Comparison of ENCODE assay signal across 1 cellular context in the genomic region with DNA sequence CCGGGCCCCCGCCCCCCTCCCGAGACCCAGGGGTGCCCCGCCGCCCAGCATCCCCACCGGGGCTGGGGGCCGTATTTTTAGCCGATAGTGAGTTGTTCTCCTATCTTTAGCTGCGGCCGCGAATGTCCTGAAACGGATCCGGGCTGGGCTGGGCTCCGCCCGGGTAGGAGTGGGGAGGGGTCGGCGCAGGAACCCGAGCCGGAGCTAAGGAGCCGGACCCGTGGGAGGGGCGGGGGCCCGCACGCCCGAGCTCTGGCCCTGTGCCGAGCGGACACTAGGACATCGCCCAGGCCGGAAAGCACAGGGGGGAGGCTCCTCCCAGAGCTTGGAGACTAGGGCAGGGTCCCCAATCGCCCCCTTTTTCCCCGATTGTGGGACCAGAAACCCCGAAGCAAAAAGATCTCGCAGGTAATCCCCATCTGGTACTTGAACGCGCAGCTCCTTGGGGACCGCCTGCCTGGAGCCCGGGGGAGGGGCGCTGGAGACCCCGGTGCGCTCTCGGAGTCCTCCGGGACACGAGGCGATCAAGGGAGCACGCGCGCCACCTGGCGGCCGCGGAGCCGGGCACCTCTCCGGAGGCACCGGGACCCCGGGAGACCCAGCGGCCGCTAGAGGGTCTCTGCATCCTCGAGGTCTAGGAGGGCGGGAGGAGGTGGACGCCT.
TF ChIP-seq lines count a peak whose summit lies in the region.

No MANE protein-coding gene starts in this region.

TF ChIP-seq in WTC11, 78 proteins besides CTCF, POLR2A, EP300 and RAD21 (continued from another document and continues in another):
- no peak; the same call in 1 of the 2 replicates for TF ChIP-seq JUN (CRISPR knock-in tag; IDR thresholded peaks at IDR 0.05)
- TF ChIP-seq, protein P1, sequence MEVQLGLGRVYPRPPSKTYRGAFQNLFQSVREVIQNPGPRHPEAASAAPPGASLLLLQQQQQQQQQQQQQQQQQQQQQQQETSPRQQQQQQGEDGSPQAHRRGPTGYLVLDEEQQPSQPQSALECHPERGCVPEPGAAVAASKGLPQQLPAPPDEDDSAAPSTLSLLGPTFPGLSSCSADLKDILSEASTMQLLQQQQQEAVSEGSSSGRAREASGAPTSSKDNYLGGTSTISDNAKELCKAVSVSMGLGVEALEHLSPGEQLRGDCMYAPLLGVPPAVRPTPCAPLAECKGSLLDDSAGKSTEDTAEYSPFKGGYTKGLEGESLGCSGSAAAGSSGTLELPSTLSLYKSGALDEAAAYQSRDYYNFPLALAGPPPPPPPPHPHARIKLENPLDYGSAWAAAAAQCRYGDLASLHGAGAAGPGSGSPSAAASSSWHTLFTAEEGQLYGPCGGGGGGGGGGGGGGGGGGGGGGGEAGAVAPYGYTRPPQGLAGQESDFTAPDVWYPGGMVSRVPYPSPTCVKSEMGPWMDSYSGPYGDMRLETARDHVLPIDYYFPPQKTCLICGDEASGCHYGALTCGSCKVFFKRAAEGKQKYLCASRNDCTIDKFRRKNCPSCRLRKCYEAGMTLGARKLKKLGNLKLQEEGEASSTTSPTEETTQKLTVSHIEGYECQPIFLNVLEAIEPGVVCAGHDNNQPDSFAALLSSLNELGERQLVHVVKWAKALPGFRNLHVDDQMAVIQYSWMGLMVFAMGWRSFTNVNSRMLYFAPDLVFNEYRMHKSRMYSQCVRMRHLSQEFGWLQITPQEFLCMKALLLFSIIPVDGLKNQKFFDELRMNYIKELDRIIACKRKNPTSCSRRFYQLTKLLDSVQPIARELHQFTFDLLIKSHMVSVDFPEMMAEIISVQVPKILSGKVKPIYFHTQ (CRISPR knock-in tag; IDR thresholded peaks at IDR 0.05), result no peak
- no peak for TF ChIP-seq ATF3 (CRISPR knock-in tag; conservative IDR thresholded peaks at IDR 0.05)
- no peak for TF ChIP-seq ZNF232 (CRISPR knock-in tag; IDR thresholded peaks at IDR 0.05)
- TF ChIP-seq TP53 (CRISPR knock-in tag; IDR thresholded peaks at IDR 0.05), result 0 out of 2 replicates have a peak, but pooled peaks have one; percentile 52
- TF ChIP-seq ELF4 (CRISPR knock-in tag; IDR thresholded peaks at IDR 0.05; ENCODE audit: low read depth), result no peak
- TF ChIP-seq SOX15 (CRISPR knock-in tag; IDR thresholded peaks at IDR 0.05), result no peak
- 0 out of 2 replicates have a peak, but pooled peaks have one; percentile 36 for TF ChIP-seq ARID4B (CRISPR knock-in tag; IDR thresholded peaks at IDR 0.05; ENCODE audit: borderline replicate concordance)
- no peak for TF ChIP-seq ZNF416 (CRISPR knock-in tag; IDR thresholded peaks at IDR 0.05)
- no peak for TF ChIP-seq TCF7 (CRISPR knock-in tag; IDR thresholded peaks at IDR 0.05; ENCODE audit: low read depth)
- TF ChIP-seq FOXK1 (CRISPR knock-in tag; IDR thresholded peaks at IDR 0.05), result peak; percentile 52; the same call in 1 of the 2 replicates
- 0 out of 2 replicates have a peak, but pooled peaks have one; percentile 30 for TF ChIP-seq ETV6 (CRISPR knock-in tag; IDR thresholded peaks at IDR 0.05)
- TF ChIP-seq CBFB (CRISPR knock-in tag; IDR thresholded peaks at IDR 0.05; ENCODE audit: low read depth), result 0 out of 2 replicates have a peak, but pooled peaks have one; percentile 38
- no peak for TF ChIP-seq ZNF671 (CRISPR knock-in tag; IDR thresholded peaks at IDR 0.05)
- TF ChIP-seq, protein P2, sequence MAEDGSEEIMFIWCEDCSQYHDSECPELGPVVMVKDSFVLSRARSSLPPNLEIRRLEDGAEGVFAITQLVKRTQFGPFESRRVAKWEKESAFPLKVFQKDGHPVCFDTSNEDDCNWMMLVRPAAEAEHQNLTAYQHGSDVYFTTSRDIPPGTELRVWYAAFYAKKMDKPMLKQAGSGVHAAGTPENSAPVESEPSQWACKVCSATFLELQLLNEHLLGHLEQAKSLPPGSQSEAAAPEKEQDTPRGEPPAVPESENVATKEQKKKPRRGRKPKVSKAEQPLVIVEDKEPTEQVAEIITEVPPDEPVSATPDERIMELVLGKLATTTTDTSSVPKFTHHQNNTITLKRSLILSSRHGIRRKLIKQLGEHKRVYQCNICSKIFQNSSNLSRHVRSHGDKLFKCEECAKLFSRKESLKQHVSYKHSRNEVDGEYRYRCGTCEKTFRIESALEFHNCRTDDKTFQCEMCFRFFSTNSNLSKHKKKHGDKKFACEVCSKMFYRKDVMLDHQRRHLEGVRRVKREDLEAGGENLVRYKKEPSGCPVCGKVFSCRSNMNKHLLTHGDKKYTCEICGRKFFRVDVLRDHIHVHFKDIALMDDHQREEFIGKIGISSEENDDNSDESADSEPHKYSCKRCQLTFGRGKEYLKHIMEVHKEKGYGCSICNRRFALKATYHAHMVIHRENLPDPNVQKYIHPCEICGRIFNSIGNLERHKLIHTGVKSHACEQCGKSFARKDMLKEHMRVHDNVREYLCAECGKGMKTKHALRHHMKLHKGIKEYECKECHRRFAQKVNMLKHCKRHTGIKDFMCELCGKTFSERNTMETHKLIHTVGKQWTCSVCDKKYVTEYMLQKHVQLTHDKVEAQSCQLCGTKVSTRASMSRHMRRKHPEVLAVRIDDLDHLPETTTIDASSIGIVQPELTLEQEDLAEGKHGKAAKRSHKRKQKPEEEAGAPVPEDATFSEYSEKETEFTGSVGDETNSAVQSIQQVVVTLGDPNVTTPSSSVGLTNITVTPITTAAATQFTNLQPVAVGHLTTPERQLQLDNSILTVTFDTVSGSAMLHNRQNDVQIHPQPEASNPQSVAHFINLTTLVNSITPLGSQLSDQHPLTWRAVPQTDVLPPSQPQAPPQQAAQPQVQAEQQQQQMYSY (CRISPR knock-in tag; IDR thresholded peaks at IDR 0.05), result peak; percentile 46; the same call in 1 of the 2 replicates
- TF ChIP-seq ZSCAN18 (CRISPR knock-in tag; IDR thresholded peaks at IDR 0.05), result no peak
- no peak for TF ChIP-seq ATF1 (CRISPR knock-in tag; IDR thresholded peaks at IDR 0.05)
- TF ChIP-seq GABPB1 (CRISPR knock-in tag; IDR thresholded peaks at IDR 0.05), result peak; percentile 38; the same call in 1 of the 2 replicates
- TF ChIP-seq USF2 (CRISPR knock-in tag; IDR thresholded peaks at IDR 0.05), result no peak
- TF ChIP-seq TEAD4 (CRISPR knock-in tag; IDR thresholded peaks at IDR 0.05), result no peak
- 0 out of 2 replicates have a peak, but pooled peaks have one; percentile 60 for TF ChIP-seq NR3C1 (CRISPR knock-in tag; conservative IDR thresholded peaks at IDR 0.05; ENCODE audit: low read depth)
- TF ChIP-seq, protein P3, sequence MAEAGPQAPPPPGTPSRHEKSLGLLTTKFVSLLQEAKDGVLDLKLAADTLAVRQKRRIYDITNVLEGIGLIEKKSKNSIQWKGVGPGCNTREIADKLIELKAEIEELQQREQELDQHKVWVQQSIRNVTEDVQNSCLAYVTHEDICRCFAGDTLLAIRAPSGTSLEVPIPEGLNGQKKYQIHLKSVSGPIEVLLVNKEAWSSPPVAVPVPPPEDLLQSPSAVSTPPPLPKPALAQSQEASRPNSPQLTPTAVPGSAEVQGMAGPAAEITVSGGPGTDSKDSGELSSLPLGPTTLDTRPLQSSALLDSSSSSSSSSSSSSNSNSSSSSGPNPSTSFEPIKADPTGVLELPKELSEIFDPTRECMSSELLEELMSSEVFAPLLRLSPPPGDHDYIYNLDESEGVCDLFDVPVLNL (CRISPR knock-in tag; IDR thresholded peaks at IDR 0.05; ENCODE audit: borderline replicate concordance, low read depth), result no peak
- no peak for TF ChIP-seq NFYB (CRISPR knock-in tag; conservative IDR thresholded peaks at IDR 0.05; ENCODE audit: low read depth)
- no peak for TF ChIP-seq ZNF396 (CRISPR knock-in tag; IDR thresholded peaks at IDR 0.05; ENCODE audit: borderline replicate concordance)
- TF ChIP-seq, protein P4, sequence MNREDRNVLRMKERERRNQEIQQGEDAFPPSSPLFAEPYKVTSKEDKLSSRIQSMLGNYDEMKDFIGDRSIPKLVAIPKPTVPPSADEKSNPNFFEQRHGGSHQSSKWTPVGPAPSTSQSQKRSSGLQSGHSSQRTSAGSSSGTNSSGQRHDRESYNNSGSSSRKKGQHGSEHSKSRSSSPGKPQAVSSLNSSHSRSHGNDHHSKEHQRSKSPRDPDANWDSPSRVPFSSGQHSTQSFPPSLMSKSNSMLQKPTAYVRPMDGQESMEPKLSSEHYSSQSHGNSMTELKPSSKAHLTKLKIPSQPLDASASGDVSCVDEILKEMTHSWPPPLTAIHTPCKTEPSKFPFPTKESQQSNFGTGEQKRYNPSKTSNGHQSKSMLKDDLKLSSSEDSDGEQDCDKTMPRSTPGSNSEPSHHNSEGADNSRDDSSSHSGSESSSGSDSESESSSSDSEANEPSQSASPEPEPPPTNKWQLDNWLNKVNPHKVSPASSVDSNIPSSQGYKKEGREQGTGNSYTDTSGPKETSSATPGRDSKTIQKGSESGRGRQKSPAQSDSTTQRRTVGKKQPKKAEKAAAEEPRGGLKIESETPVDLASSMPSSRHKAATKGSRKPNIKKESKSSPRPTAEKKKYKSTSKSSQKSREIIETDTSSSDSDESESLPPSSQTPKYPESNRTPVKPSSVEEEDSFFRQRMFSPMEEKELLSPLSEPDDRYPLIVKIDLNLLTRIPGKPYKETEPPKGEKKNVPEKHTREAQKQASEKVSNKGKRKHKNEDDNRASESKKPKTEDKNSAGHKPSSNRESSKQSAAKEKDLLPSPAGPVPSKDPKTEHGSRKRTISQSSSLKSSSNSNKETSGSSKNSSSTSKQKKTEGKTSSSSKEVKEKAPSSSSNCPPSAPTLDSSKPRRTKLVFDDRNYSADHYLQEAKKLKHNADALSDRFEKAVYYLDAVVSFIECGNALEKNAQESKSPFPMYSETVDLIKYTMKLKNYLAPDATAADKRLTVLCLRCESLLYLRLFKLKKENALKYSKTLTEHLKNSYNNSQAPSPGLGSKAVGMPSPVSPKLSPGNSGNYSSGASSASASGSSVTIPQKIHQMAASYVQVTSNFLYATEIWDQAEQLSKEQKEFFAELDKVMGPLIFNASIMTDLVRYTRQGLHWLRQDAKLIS (CRISPR knock-in tag; IDR thresholded peaks at IDR 0.05; ENCODE audit: borderline replicate concordance), result no peak
- TF ChIP-seq ZNF423 (CRISPR knock-in tag; IDR thresholded peaks at IDR 0.05), result peak; percentile 90
- TF ChIP-seq ZNF317 (CRISPR knock-in tag; IDR thresholded peaks at IDR 0.05; ENCODE audit: borderline replicate concordance, low read depth), result no peak
- TF ChIP-seq ZNF219 (CRISPR knock-in tag; IDR thresholded peaks at IDR 0.05; ENCODE audit: borderline replicate concordance), result no peak
- TF ChIP-seq, protein P5, sequence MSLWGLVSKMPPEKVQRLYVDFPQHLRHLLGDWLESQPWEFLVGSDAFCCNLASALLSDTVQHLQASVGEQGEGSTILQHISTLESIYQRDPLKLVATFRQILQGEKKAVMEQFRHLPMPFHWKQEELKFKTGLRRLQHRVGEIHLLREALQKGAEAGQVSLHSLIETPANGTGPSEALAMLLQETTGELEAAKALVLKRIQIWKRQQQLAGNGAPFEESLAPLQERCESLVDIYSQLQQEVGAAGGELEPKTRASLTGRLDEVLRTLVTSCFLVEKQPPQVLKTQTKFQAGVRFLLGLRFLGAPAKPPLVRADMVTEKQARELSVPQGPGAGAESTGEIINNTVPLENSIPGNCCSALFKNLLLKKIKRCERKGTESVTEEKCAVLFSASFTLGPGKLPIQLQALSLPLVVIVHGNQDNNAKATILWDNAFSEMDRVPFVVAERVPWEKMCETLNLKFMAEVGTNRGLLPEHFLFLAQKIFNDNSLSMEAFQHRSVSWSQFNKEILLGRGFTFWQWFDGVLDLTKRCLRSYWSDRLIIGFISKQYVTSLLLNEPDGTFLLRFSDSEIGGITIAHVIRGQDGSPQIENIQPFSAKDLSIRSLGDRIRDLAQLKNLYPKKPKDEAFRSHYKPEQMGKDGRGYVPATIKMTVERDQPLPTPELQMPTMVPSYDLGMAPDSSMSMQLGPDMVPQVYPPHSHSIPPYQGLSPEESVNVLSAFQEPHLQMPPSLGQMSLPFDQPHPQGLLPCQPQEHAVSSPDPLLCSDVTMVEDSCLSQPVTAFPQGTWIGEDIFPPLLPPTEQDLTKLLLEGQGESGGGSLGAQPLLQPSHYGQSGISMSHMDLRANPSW (CRISPR knock-in tag; conservative IDR thresholded peaks at IDR 0.05; ENCODE audit: low read depth), result no peak
- no peak for TF ChIP-seq PRRX2 (CRISPR knock-in tag; IDR thresholded peaks at IDR 0.05)
- TF ChIP-seq TEAD1 (CRISPR knock-in tag; IDR thresholded peaks at IDR 0.05), result no peak
- no peak for TF ChIP-seq JAZF1 (CRISPR knock-in tag; IDR thresholded peaks at IDR 0.05)
